In genomic region chr3:151796105-151796705, GRCh38 we compare ENCODE assay signal across 2 cellular contexts.
TF ChIP-seq lines count a peak whose summit lies in the region.

No MANE protein-coding gene starts in this region.

TF ChIP-seq in SK-N-SH, 30 proteins besides CTCF, POLR2A, EP300 and RAD21 (continued from another document):
- TF ChIP-seq SMC3 (IDR thresholded peaks at IDR 0.05; ENCODE audit: low read depth, low read length) = no peak
- TF ChIP-seq ZBTB33 (IDR thresholded peaks at IDR 0.05; ENCODE audit: borderline replicate concordance, low read depth) = no peak
TF ChIP-seq in SK-N-SH: peak in this region for 0.

TF ChIP-seq in SK-N-SH treated with all-trans-retinoic acid at 6 μM for 48 hours, 23 proteins besides CTCF, POLR2A, EP300 and RAD21 (continued from another document):
- no peak for TF ChIP-seq TSHZ2 (CRISPR knock-in tag; IDR thresholded peaks at IDR 0.05)
- no peak for TF ChIP-seq SNAI2 (CRISPR knock-in tag; IDR thresholded peaks at IDR 0.05)
- TF ChIP-seq ZFP3 (CRISPR knock-in tag; IDR thresholded peaks at IDR 0.05) = no peak
- TF ChIP-seq TOX (CRISPR knock-in tag; IDR thresholded peaks at IDR 0.05; ENCODE audit: borderline replicate concordance) = no peak
- TF ChIP-seq ZNF8 (CRISPR knock-in tag; IDR thresholded peaks at IDR 0.05) = no peak
- TF ChIP-seq OSR1 (CRISPR knock-in tag; IDR thresholded peaks at IDR 0.05) = no peak
